In genomic region chr4:137861682-137862081, GRCh38 we compare ENCODE assay signal across 8 cellular contexts.
A peak's percentile ranks its signal among the peaks of the same experiment; 100 is the strongest.
DNase-seq lines count a peak whose midpoint lies in the region; ATAC-seq and TF ChIP-seq lines count a peak whose summit lies in the region.
"Had no signal": no experiment of that assay in that cellular context is flagged by ENCODE, and none has a peak within 500 bp of the region (broad histone marks: within the 10 kb centered on the region; RNA-seq: fewer than 3 reads in every experiment).

No MANE protein-coding gene starts in this region.

- no peak overlapping the region for H2AFZ ChIP-seq in osteoblast (ENCODE audit: low read length)

- no peaks in the 10 kb centered on the region for H3K79me2 ChIP-seq in osteoblast (ENCODE audit: insufficient read depth, low read length)

- H3K4me2 ChIP-seq in osteoblast (ENCODE audit: insufficient read depth, low read length): no peak overlapping the region

- no peaks in the 10 kb centered on the region for H3K27me3 ChIP-seq in osteoblast (ENCODE audit: insufficient read depth, low read length)

- ATAC-seq in HG03108 (IDR thresholded peaks at IDR 0.05; ENCODE audit: unreplicated experiment): no peak
- no peak for ATAC-seq in GM19467 (IDR thresholded peaks at IDR 0.05; ENCODE audit: unreplicated experiment)
- ATAC-seq: sciatic nerve had no signal

- H3K4me1 ChIP-seq in osteoblast (ENCODE audit: insufficient read depth, low read length): no peaks in the 10 kb centered on the region

- DNase-seq in GM03348 (ENCODE audit: low spot score) (peak; percentile 49), LNCaP clone FGC (ENCODE audit: low read depth) (no peak), dedifferentiated amniotic fluid mesenchymal stem cell (ENCODE audit: extremely low spot score) (peak; percentile 21), osteoblast (ENCODE audit: insufficient read length, low spot score, missing footprints) (peak; percentile 76)
- no peak for DNase-seq in effector CD8-positive, alpha-beta T cell (lab: John Stamatoyannopoulos, UW)

- TF ChIP-seq CTCF in LNCaP clone FGC (IDR thresholded peaks at IDR 0.05; ENCODE audit: control insufficient read depth, extremely low read depth, insufficient read depth) (peak; percentile 41; the same call in 1 of the 2 replicates), osteoblast (IDR thresholded peaks at IDR 0.05; ENCODE audit: extremely low read depth, low read depth, low read length) (peak; percentile 51)

- H4K20me1 ChIP-seq in osteoblast (ENCODE audit: insufficient read depth, low read length): no peaks in the 10 kb centered on the region

- no peaks in the 10 kb centered on the region for H3K36me3 ChIP-seq in osteoblast (ENCODE audit: insufficient read depth, low read length)

- H3K4me3 ChIP-seq in LNCaP clone FGC (ENCODE audit: low read depth, low read length): no peak overlapping the region
- H3K4me3 ChIP-seq in osteoblast (ENCODE audit: insufficient read depth, low read length): no peak overlapping the region

- H3K27ac ChIP-seq in osteoblast (ENCODE audit: low read depth, low read length): no peak overlapping the region

- H3K9me3 ChIP-seq in osteoblast (ENCODE audit: low read depth, low read length): no peaks in the 10 kb centered on the region

Comparison
In these comparisons a context has a peak if more than half of its experiments do, and no peak if none do; other contexts are left out.
1. DNase-seq: peak in GM03348 (single experiment), dedifferentiated amniotic fluid mesenchymal stem cell (single experiment) and osteoblast (single experiment); none in LNCaP clone FGC (single experiment) and effector CD8-positive, alpha-beta T cell (single experiment).